ENCODE assay signal across 17 cellular contexts in the genomic region with DNA sequence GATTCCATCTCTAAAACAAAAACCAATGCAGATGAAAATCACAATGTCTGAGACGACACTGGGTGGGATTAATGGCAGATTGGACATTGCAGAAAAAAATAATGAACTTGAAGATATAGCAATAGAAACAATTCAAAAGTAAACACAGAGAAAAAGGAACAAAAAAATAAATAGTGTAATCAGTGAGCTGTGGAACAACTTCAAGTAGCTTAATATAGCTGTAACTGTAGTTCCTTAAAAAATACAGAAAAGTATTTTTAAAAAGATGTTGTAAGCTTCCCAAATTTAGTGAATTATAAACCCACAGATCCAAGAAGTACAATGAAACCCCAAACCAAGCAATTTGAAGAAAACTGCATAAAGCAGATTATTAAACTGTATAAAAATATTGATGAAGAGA.
DNase-seq lines count a peak whose midpoint lies in the region; ATAC-seq and TF ChIP-seq lines count a peak whose summit lies in the region.
"Had no signal": no experiment of that assay in that cellular context is flagged by ENCODE, and none has a peak within 500 bp of the region (broad histone marks: within the 10 kb centered on the region; RNA-seq: fewer than 3 reads in every experiment).

No MANE protein-coding gene starts in this region.

- H3K9ac ChIP-seq in BLaER1 treated with 17β-estradiol and CSF1 and Interleukin-3, amounts not matched to agents 10 nM and 100 nM = peak overlapping the region in 4 of 11 experiments; percentile 50 to 64 (median 60); a peak in 9 of 22 replicates
- H3K9ac ChIP-seq: GM23248 had no signal

- TF ChIP-seq POLR2A in spleen (IDR thresholded peaks at IDR 0.05) = no peak

- ATAC-seq in thoracic aorta (ENCODE audit: insufficient number of reproducible peaks, low FRiP score, low read depth) = peak; percentile 80
- ATAC-seq: K562 had no signal

- H3K4me1 Mint-ChIP-seq in HFFc6 (ENCODE audit: low read depth) = peaks cover 26% of the 10 kb centered on the region
- H3K4me1 Mint-ChIP-seq in dendritic cell treated with granulocyte-macrophage colony-stimulating factor and Interleukin-4, amounts not matched to agents 40 ng/mL and 50 ng/mL, for 4 days (ENCODE audit: low read depth) = peaks cover 32% of the 10 kb centered on the region
- H3K4me1 Mint-ChIP-seq: CD8-positive, alpha-beta memory T cell had no signal

- peaks cover 7 to 89% (median 27%) of the 10 kb centered on the region in 10 experiments; a peak in 16 of 20 replicates for H3K4me1 ChIP-seq in BLaER1 treated with 17β-estradiol and CSF1 and Interleukin-3, amounts not matched to agents 10 nM and 100 nM
- H3K4me1 ChIP-seq in thoracic aorta (ENCODE audit: control insufficient read depth in 1 of 2, low read depth in 2 of 2) (peaks cover 8 to 37% of the 10 kb centered on the region in 2 donors), spleen (peaks cover 2 to 48% (median 14%) of the 10 kb centered on the region in 6 donors)

- TF ChIP-seq CTCF in HFFc6 (IDR thresholded peaks at IDR 0.05) (no peak), thoracic aorta (IDR thresholded peaks at IDR 0.05) (no peak), spleen (IDR thresholded peaks at IDR 0.05 in 8 of 11, conservative IDR thresholded peaks at IDR 0.05 in 3 of 11) (no peak)

- peaks cover 4% of the 10 kb centered on the region; the same call in 1 of the 2 replicates for H3K36me3 Mint-ChIP-seq in HFFc6 (ENCODE audit: low read depth)
- H3K36me3 Mint-ChIP-seq in dendritic cell treated with granulocyte-macrophage colony-stimulating factor and Interleukin-4, amounts not matched to agents 40 ng/mL and 50 ng/mL, for 4 days (ENCODE audit: low read depth) = no peaks in the 10 kb centered on the region
- H3K36me3 Mint-ChIP-seq: CD8-positive, alpha-beta memory T cell had no signal

- peak overlapping the region in 9 of 11 experiments; percentile 10 to 84 (median 70); a peak in 17 of 22 replicates for H3K27ac ChIP-seq in BLaER1 treated with 17β-estradiol and CSF1 and Interleukin-3, amounts not matched to agents 10 nM and 100 nM
- H3K27ac ChIP-seq in thoracic aorta = peak overlapping the region; percentile 59 to 79
- peak overlapping the region in 4 of 8 donors; percentile 13 to 43 (median 42) for H3K27ac ChIP-seq in spleen
- H3K27ac ChIP-seq: GM23248 had no signal

- H3K9me3 Mint-ChIP-seq in HFFc6 = no peaks in the 10 kb centered on the region
- no peaks in the 10 kb centered on the region for H3K9me3 Mint-ChIP-seq in dendritic cell treated with granulocyte-macrophage colony-stimulating factor and Interleukin-4, amounts not matched to agents 40 ng/mL and 50 ng/mL, for 4 days
- H3K9me3 Mint-ChIP-seq: CD8-positive, alpha-beta memory T cell had no signal

- H4K20me1 ChIP-seq in BLaER1 treated with 17β-estradiol and CSF1 and Interleukin-3, amounts not matched to agents 10 nM and 100 nM = no peaks in the 10 kb centered on the region

- no peak overlapping the region for H3K4me3 Mint-ChIP-seq in HFFc6
- peak overlapping the region; percentile 60 for H3K4me3 Mint-ChIP-seq in dendritic cell treated with granulocyte-macrophage colony-stimulating factor and Interleukin-4, amounts not matched to agents 40 ng/mL and 50 ng/mL, for 4 days
- H3K4me3 Mint-ChIP-seq: CD8-positive, alpha-beta memory T cell had no signal

- H3K27me3 Mint-ChIP-seq in HFFc6 (ENCODE audit: insufficient read depth) = no peaks in the 10 kb centered on the region
- H3K27me3 Mint-ChIP-seq in dendritic cell treated with granulocyte-macrophage colony-stimulating factor and Interleukin-4, amounts not matched to agents 40 ng/mL and 50 ng/mL, for 4 days = no peaks in the 10 kb centered on the region

- H3K36me3 ChIP-seq in BLaER1 treated with 17β-estradiol and CSF1 and Interleukin-3, amounts not matched to agents 10 nM and 100 nM = no peaks in the 10 kb centered on the region
- no peaks in the 10 kb centered on the region for H3K36me3 ChIP-seq in thoracic aorta
- H3K36me3 ChIP-seq in spleen = no peaks in the 10 kb centered on the region

- peak overlapping the region in 7 of 11 experiments; percentile 32 to 77 (median 65); a peak in 17 of 22 replicates for H3K4me2 ChIP-seq in BLaER1 treated with 17β-estradiol and CSF1 and Interleukin-3, amounts not matched to agents 10 nM and 100 nM

- peak overlapping the region; percentile 58 for H3K27ac Mint-ChIP-seq in HFFc6
- H3K27ac Mint-ChIP-seq in dendritic cell treated with granulocyte-macrophage colony-stimulating factor and Interleukin-4, amounts not matched to agents 40 ng/mL and 50 ng/mL, for 4 days = peak overlapping the region; percentile 59
- H3K27ac Mint-ChIP-seq: CD8-positive, alpha-beta memory T cell had no signal

- intact Hi-C loops in dendritic cell treated with granulocyte-macrophage colony-stimulating factor and Interleukin-4, amounts not matched to agents 40 ng/mL and 50 ng/mL, for 4 days (cut with micrococcal nuclease) = loop anchor here (10.0 kb wide), 1 partner anchor 179 kb away; no protein-coding TSS in a partner anchor
- intact Hi-C loops in spleen (cut with DNase I; ENCODE audit: low total_unique reads) = no loop called here

- H3K27me3 ChIP-seq in BLaER1 treated with 17β-estradiol and CSF1 and Interleukin-3, amounts not matched to agents 10 nM and 100 nM = no peaks in the 10 kb centered on the region
- H3K27me3 ChIP-seq in thoracic aorta (replicated peaks; ENCODE audit: insufficient read depth) = no peaks in the 10 kb centered on the region
- H3K27me3 ChIP-seq in spleen (replicated peaks in 1 of 7) = no peaks in the 10 kb centered on the region

- H3K4me3 ChIP-seq in BLaER1 treated with 17β-estradiol and CSF1 and Interleukin-3, amounts not matched to agents 10 nM and 100 nM = no peak overlapping the region
- H3K4me3 ChIP-seq in thoracic aorta (peak overlapping the region; percentile 35), spleen (no peak overlapping the region)
- H3K4me3 ChIP-seq: GM23248, K562 had no signal

- 65 to 87% (median 74%) methylated on average over 1 of the region's 1 CpG for WGBS in spleen, 5 donors

- H3K9me3 ChIP-seq in BLaER1 treated with 17β-estradiol and CSF1 and Interleukin-3, amounts not matched to agents 10 nM and 100 nM (replicated peaks in 1 of 11) = peaks cover 0 to 15% (median 0%) of the 10 kb centered on the region in 11 experiments; a peak in 8 of 22 replicates
- no peaks in the 10 kb centered on the region for H3K9me3 ChIP-seq in thoracic aorta
- H3K9me3 ChIP-seq in spleen = no peaks in the 10 kb centered on the region

- no peak for DNase-seq in HFFc6
- no peak for DNase-seq in thoracic aorta (ENCODE audit: low spot score)
- no peak for DNase-seq in NCI-H2081 (lab: John Stamatoyannopoulos, UW)
- no peak for DNase-seq in spleen
- no peak for DNase-seq in SHP77 treated with DMSO at 0.1 percent for 48 hours (lab: John Stamatoyannopoulos, UW)
- DNase-seq: ACHN; CD8-positive, alpha-beta memory T cell; DMS79 treated with DMSO at 0.1 percent for 48 hours; NCI-H1048; NCI-H1436 treated with DMSO at 0.1 percent for 48 hours; NCI-H2029 treated with DMSO at 0.1 percent for 48 hours; NCI-H510A treated with DMSO at 0.1 percent for 48 hours; SHP77 had no signal
